Comparison of ENCODE assay signal across 9 cellular contexts in the genomic region with DNA sequence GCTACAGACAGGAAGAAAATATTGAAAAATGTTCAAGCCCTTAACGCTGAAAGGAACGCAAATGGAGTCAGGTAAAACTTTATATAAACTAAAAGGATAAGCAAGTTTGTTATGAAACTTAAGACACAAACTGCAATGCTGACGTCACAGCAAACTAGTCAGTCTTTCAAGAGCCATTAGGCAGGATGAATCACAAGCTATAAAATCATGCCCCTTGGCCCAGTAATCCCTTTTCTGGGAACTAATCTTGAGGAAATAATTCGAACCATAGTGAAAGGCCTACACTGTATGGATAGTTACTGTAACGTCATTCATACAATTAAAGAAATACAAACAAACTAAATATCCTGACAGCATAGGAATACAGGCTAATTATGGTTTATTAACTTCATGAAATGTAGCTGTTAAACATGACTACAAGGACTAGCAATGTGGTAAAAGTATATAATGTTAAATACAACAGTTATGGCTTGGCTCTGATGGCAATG. TPM values are rescaled to one million over a fixed set of nuclear protein-coding genes. Genes with fewer than 3 reads are reported as not detected.
DNase-seq lines count a peak whose midpoint lies in the region; ATAC-seq and TF ChIP-seq lines count a peak whose summit lies in the region.
"Had no signal": no experiment of that assay in that cellular context is flagged by ENCODE, and none has a peak within 500 bp of the region (broad histone marks: within the 10 kb centered on the region; RNA-seq: fewer than 3 reads in every experiment).

No MANE protein-coding gene starts in this region.

- H3K27me3 ChIP-seq in GM23248 (replicated peaks; ENCODE audit: insufficient read depth) (no peaks in the 10 kb centered on the region), esophagus squamous epithelium (no peaks in the 10 kb centered on the region)

- no peaks in the 10 kb centered on the region for H3K9me2 ChIP-seq in GM23248 (ENCODE audit: insufficient read depth)

- no peaks in the 10 kb centered on the region for H3K79me2 ChIP-seq in GM23248 (ENCODE audit: insufficient read depth)

- H3K9me3 ChIP-seq in GM23248 (ENCODE audit: low read depth) (no peaks in the 10 kb centered on the region), esophagus squamous epithelium (no peaks in the 10 kb centered on the region)

- DNase-seq in GM23248 (peak; percentile 98), RKO (ENCODE audit: low spot score) (peak; percentile 70), esophagus squamous epithelium (lab: John Stamatoyannopoulos, UW) (no peak), retinal pigment epithelial cell (ENCODE audit: low read depth) (peak; percentile 98), SKM-1 (lab: John Stamatoyannopoulos, UW; ENCODE audit: unreplicated experiment) (no peak), Right ventricle myocardium superior (no peak), NCI-H2171 (lab: John Stamatoyannopoulos, UW) (no peak), G401 (ENCODE audit: low spot score) (no peak)
- DNase-seq: head of caudate nucleus had no signal

- peak overlapping the region; percentile 65 for H3K4me2 ChIP-seq in GM23248 (ENCODE audit: unreplicated experiment)

- H2AFZ ChIP-seq in GM23248 = no peak overlapping the region

- intact Hi-C loops in esophagus squamous epithelium (cut with DNase I) = no loop called here
- intact Hi-C loops in Right ventricle myocardium superior (cut with DNase I) = no loop called here

- H3K4me1 ChIP-seq in GM23248 (ENCODE audit: insufficient read depth) = peaks cover 27% of the 10 kb centered on the region
- H3K4me1 ChIP-seq in esophagus squamous epithelium = peaks cover 0 to 34% (median 16%) of the 10 kb centered on the region in 3 donors

- H3K36me3 ChIP-seq in GM23248 (ENCODE audit: low read depth) = no peaks in the 10 kb centered on the region
- peaks cover 0 to 38% (median 0%) of the 10 kb centered on the region in 3 donors for H3K36me3 ChIP-seq in esophagus squamous epithelium

- peaks cover 27% of the 10 kb centered on the region for H3F3A ChIP-seq in GM23248 (ENCODE audit: insufficient read depth)

- peak overlapping the region; percentile 35; the same call in 1 of the 2 replicates for H3K9ac ChIP-seq in GM23248

- 22 to 31% methylated on average over 5 of the region's 5 CpGs for WGBS in GM23248 (ENCODE audit: low coverage in 1 of 2, low lambda C conversion rate in 2 of 2, missing lambda C conversion rate in 2 of 2), 2 experiments
- 22 to 37% methylated on average over 5 of the region's 5 CpGs for WGBS in esophagus squamous epithelium, 2 donors

- ATAC-seq in Right ventricle myocardium superior (ENCODE audit: poor library complexity) = no peak

- in situ Hi-C loops in GM23248 (cut with MboI) = no loop called here
- in situ Hi-C loops in G401 (cut with HindIII; ENCODE audit: low sequenced_read_pairs) = no loop called here

- no peaks in the 10 kb centered on the region for H4K20me1 ChIP-seq in GM23248 (ENCODE audit: insufficient read depth)

- TF ChIP-seq POLR2A in esophagus squamous epithelium (IDR thresholded peaks at IDR 0.05) = no peak

- peak overlapping the region; percentile 83 for H3K27ac ChIP-seq in GM23248
- H3K27ac ChIP-seq in esophagus squamous epithelium = peak overlapping the region; percentile 27 to 66 (median 40)

- H3K4me3 ChIP-seq in GM23248 = no peak overlapping the region
- H3K4me3 ChIP-seq in esophagus squamous epithelium = no peak overlapping the region
- H3K4me3 ChIP-seq in retinal pigment epithelial cell (ENCODE audit: low read length) = no peak overlapping the region

- TF ChIP-seq CTCF in esophagus squamous epithelium (IDR thresholded peaks at IDR 0.05) = no peak
- no peak for TF ChIP-seq CTCF in retinal pigment epithelial cell (conservative IDR thresholded peaks at IDR 0.05; ENCODE audit: low read depth, low read length)

RNA-seq across cellular contexts. Expression of a gene that starts 42.7 kb away (rescaled TPM):
- 20.5 and 21.8 TPM in 2 replicates for total RNA-seq in GM23248 (2014; rRNA removed; shearing (Covaris generic))
- polyA plus RNA-seq in GM23248 (2016; fragmentation: Nextera tagmentation; extraction: Ambion mirVana) = 7.0 TPM in 2 replicates
- total RNA-seq in esophagus squamous epithelium = 10 to 100 TPM; 15.4 to 22.5 (median 20.7) TPM
- total RNA-seq in Right ventricle myocardium superior = 33.5 TPM
- total RNA-seq in G401 (2014; rRNA removed; shearing (Covaris generic)) = 9.0 and 9.8 TPM in 2 replicates

Comparison
In these comparisons a context has a peak if more than half of its experiments do, and no peak if none do; other contexts are left out.
1. DNase-seq: peak in GM23248 (single experiment), RKO (single experiment) and retinal pigment epithelial cell (single experiment); none in esophagus squamous epithelium (single experiment), SKM-1 (single experiment), Right ventricle myocardium superior (single experiment), NCI-H2171 (single experiment) and G401 (single experiment).